Comparison of ENCODE assay signal across 10 cellular contexts in the genomic region with DNA sequence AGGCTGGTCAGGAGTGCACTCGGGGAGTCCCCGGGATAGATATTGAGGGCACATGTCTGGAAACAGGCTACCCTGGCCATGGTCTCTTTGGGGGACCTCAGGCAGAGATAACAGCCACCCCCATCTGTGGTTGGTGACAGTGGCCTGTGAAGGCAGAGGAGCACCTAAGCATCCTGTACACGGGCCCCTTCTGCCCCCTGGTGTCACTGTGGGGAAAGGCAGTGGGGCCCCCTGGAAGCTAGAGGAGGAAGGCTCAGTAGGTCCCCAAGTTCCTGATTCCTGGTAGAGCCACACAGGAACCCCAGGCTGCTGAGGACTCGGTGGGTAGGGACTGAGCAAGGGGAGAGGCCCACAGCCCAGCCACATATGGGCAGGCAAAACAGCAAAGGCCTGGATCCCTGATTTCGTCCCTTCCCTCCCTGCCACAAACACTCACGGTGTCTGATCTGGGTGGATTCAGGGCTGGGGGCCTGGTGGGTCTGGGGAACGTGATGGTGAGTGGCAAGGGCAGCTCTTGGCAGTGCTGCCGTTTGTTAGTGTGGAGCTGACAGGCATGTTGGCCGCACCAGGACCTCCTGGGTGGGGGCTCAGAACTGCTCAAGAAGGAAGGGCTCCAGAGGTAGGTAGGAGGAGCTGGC. TPM values are rescaled to one million over a fixed set of nuclear protein-coding genes. Genes with fewer than 3 reads are reported as not detected.
DNase-seq lines count a peak whose midpoint lies in the region; ATAC-seq and TF ChIP-seq lines count a peak whose summit lies in the region.
"Had no signal": no experiment of that assay in that cellular context is flagged by ENCODE, and none has a peak within 500 bp of the region (broad histone marks: within the 10 kb centered on the region; RNA-seq: fewer than 3 reads in every experiment).

No MANE protein-coding gene starts in this region.

- CTCF ChIA-PET in CD8-positive, alpha-beta memory T cell (lab: Charles Lee), result interaction anchor here (0.8 to 6.1 kb wide), 22 partner anchors 9 to 439 kb away, joined by 3 to 42 read pairs (median 4); partner anchors contain the start of genes CXCR6 and LZTFL1
- CTCF ChIA-PET in HEK293T (lab: Yijun Ruan, JAX), result interaction anchor here (0.6 to 1.3 kb wide), 2 partner anchors 16 to 167 kb away, joined by 3 to 6 read pairs; no protein-coding TSS in a partner anchor

- no peaks in the 10 kb centered on the region for H3K9me3 Mint-ChIP-seq in CD8-positive, alpha-beta memory T cell
- H3K9me3 Mint-ChIP-seq in activated naive CD8-positive, alpha-beta T cell treated with anti-CD3 and anti-CD28 coated beads, Interleukin-2, amount 10 ng/mL, durations not matched to agents 7 days and 5 days, result no peaks in the 10 kb centered on the region
- H3K9me3 Mint-ChIP-seq: IgD-negative memory B cell had no signal

- peak overlapping the region in 1 of 7 donors; percentile 63 for H3K4me3 Mint-ChIP-seq in CD8-positive, alpha-beta memory T cell
- H3K4me3 Mint-ChIP-seq in activated naive CD8-positive, alpha-beta T cell treated with anti-CD3 and anti-CD28 coated beads, Interleukin-2, amount 10 ng/mL, durations not matched to agents 7 days and 5 days, result no peak overlapping the region
- H3K4me3 Mint-ChIP-seq: IgD-negative memory B cell had no signal

- H3K36me3 ChIP-seq in CD8-positive, alpha-beta memory T cell (ENCODE audit: insufficient read depth, low read length), result peaks cover 67% of the 10 kb centered on the region

- H3K27ac Mint-ChIP-seq in CD8-positive, alpha-beta memory T cell, result peak overlapping the region in 6 of 8 donors; percentile 28 to 92 (median 53)
- no peak overlapping the region for H3K27ac Mint-ChIP-seq in activated naive CD8-positive, alpha-beta T cell treated with anti-CD3 and anti-CD28 coated beads, Interleukin-2, amount 10 ng/mL, durations not matched to agents 7 days and 5 days
- H3K27ac Mint-ChIP-seq: IgD-negative memory B cell had no signal

- no peaks in the 10 kb centered on the region for H3K27me3 ChIP-seq in CD8-positive, alpha-beta memory T cell (ENCODE audit: insufficient read depth, low read length, poor library complexity, severe bottlenecking)

- peak; percentile 90 for ATAC-seq in activated naive CD8-positive, alpha-beta T cell treated with anti-CD3 and anti-CD28 coated beads, Interleukin-2, amount 10 ng/mL, durations not matched to agents 7 days and 5 days (ENCODE audit: low read depth)
- ATAC-seq in GM18909 (IDR thresholded peaks at IDR 0.05; ENCODE audit: poor library complexity, unreplicated experiment), result no peak

- peaks cover 10 to 18% (median 15%) of the 10 kb centered on the region in 3 donors for H3K4me1 Mint-ChIP-seq in CD8-positive, alpha-beta memory T cell
- peaks cover 3% of the 10 kb centered on the region for H3K4me1 Mint-ChIP-seq in activated naive CD8-positive, alpha-beta T cell treated with anti-CD3 and anti-CD28 coated beads, Interleukin-2, amount 10 ng/mL, durations not matched to agents 7 days and 5 days

- no peaks in the 10 kb centered on the region for H3K27me3 Mint-ChIP-seq in CD8-positive, alpha-beta memory T cell
- H3K27me3 Mint-ChIP-seq in activated naive CD8-positive, alpha-beta T cell treated with anti-CD3 and anti-CD28 coated beads, Interleukin-2, amount 10 ng/mL, durations not matched to agents 7 days and 5 days, result no peaks in the 10 kb centered on the region
- H3K27me3 Mint-ChIP-seq: IgD-negative memory B cell had no signal

- POLR2A ChIA-PET in CD8-positive, alpha-beta memory T cell (lab: Charles Lee), result no interaction called here
- POLR2A ChIA-PET in HEK293T (lab: Yijun Ruan, JAX), result no interaction called here
- POLR2A ChIA-PET in activated naive CD8-positive, alpha-beta T cell treated with anti-CD3 and anti-CD28 coated beads, Interleukin-2, amount 10 ng/mL, durations not matched to agents 7 days and 5 days (lab: Charles Lee), result interaction anchor here (0.8 kb wide), 1 partner anchor 37 kb away, joined by 3 read pairs; no protein-coding TSS in a partner anchor

- no peak overlapping the region for H3K4me3 ChIP-seq in CD8-positive, alpha-beta memory T cell (ENCODE audit: low read length)

- H3K9me3 ChIP-seq in CD8-positive, alpha-beta memory T cell (ENCODE audit: low read length), result no peaks in the 10 kb centered on the region

- peaks cover 17 to 96% (median 49%) of the 10 kb centered on the region in 3 donors for H3K36me3 Mint-ChIP-seq in CD8-positive, alpha-beta memory T cell
- H3K36me3 Mint-ChIP-seq in activated naive CD8-positive, alpha-beta T cell treated with anti-CD3 and anti-CD28 coated beads, Interleukin-2, amount 10 ng/mL, durations not matched to agents 7 days and 5 days, result peaks cover 41% of the 10 kb centered on the region

- peaks cover 3% of the 10 kb centered on the region for H3K4me1 ChIP-seq in CD8-positive, alpha-beta memory T cell (ENCODE audit: insufficient read depth, low read length)

- no peak overlapping the region for H3K27ac ChIP-seq in CD8-positive, alpha-beta memory T cell (ENCODE audit: low read depth, low read length)

- peak; percentile 50 to 75 (median 51) for DNase-seq in CD8-positive, alpha-beta memory T cell
- DNase-seq in HEK293T (ENCODE audit: extremely low spot score) (peak; percentile 56), SKM-1 treated with dmso at 0.1 percent for 144 hours (lab: John Stamatoyannopoulos, UW; ENCODE audit: unreplicated experiment) (peak; percentile 30), iPS-NIHi11 (ENCODE audit: low spot score) (peak; percentile 79), NCI-H446 (lab: John Stamatoyannopoulos, UW) (no peak)
- DNase-seq in activated naive CD8-positive, alpha-beta T cell treated with anti-CD3 and anti-CD28 coated beads, Interleukin-2, amount 10 ng/mL, durations not matched to agents 7 days and 5 days, result peak; percentile 77
- peak; percentile 57 for DNase-seq in stimulated activated CD4-positive, alpha-beta T cell treated with anti-CD3 and anti-CD28 coated beads, Interleukin-1b, Interleukin-23, amount 100 ng/mL, for 48 hours

TF ChIP-seq in HEK293T, 16 proteins besides CTCF, POLR2A, EP300 and RAD21:
- TF ChIP-seq CTBP1 (IDR thresholded peaks at IDR 0.05; ENCODE audit: borderline replicate concordance) (no peak), PKNOX1 (IDR thresholded peaks at IDR 0.05) (no peak), FOXK2 (IDR thresholded peaks at IDR 0.05) (no peak), L3MBTL2 (conservative IDR thresholded peaks at IDR 0.05) (no peak), SUZ12 (IDR thresholded peaks at IDR 0.05) (no peak), SP1 (IDR thresholded peaks at IDR 0.05) (no peak), LEF1 (IDR thresholded peaks at IDR 0.05; ENCODE audit: borderline replicate concordance) (no peak), TARDBP (IDR thresholded peaks at IDR 0.05) (no peak), HDGF (IDR thresholded peaks at IDR 0.05; ENCODE audit: borderline replicate concordance) (no peak), NFRKB (IDR thresholded peaks at IDR 0.05) (no peak), FOXM1 (IDR thresholded peaks at IDR 0.05; ENCODE audit: borderline replicate concordance) (no peak), BHLHE40 (IDR thresholded peaks at IDR 0.05; ENCODE audit: borderline replicate concordance) (no peak), ARNT (IDR thresholded peaks at IDR 0.05) (no peak), FOXA1 (IDR thresholded peaks at IDR 0.05) (no peak), ZNF384 (IDR thresholded peaks at IDR 0.05) (no peak), ELF4 (IDR thresholded peaks at IDR 0.05) (no peak)
TF ChIP-seq in HEK293T: peak in this region for 0.

RNA-seq across cellular contexts. Expression of gene CXCR6, which starts 14.1 kb away (rescaled TPM):
- total RNA-seq in CD8-positive, alpha-beta memory T cell, result 1 to 10 TPM; 5.8 to 5.9 TPM
- 70.8 TPM for polyA plus RNA-seq in CD8-positive, alpha-beta memory T cell
- total RNA-seq in activated naive CD8-positive, alpha-beta T cell treated with anti-CD3 and anti-CD28 coated beads, Interleukin-2, amount 10 ng/mL, durations not matched to agents 7 days and 5 days, result 10 to 100 TPM; 12.4 to 13.5 TPM
- total RNA-seq: skeletal muscle tissue had no signal

RNA-seq across cellular contexts. Expression of gene CCR9, which starts 42.8 kb away (rescaled TPM):
- total RNA-seq in CD8-positive, alpha-beta memory T cell, result 1 to 10 TPM; 7.3 to 8.3 TPM
- 1.4 TPM for polyA plus RNA-seq in CD8-positive, alpha-beta memory T cell
- 10 to 100 TPM; 19.4 to 21.6 TPM for total RNA-seq in activated naive CD8-positive, alpha-beta T cell treated with anti-CD3 and anti-CD28 coated beads, Interleukin-2, amount 10 ng/mL, durations not matched to agents 7 days and 5 days

Comparison
In these comparisons a context has a peak if more than half of its experiments do, and no peak if none do; other contexts are left out.
1. DNase-seq: peak in CD8-positive, alpha-beta memory T cell (5 of 5), HEK293T (single experiment), SKM-1 treated with dmso at 0.1 percent for 144 hours (single experiment), activated naive CD8-positive, alpha-beta T cell treated with anti-CD3 and anti-CD28 coated beads, Interleukin-2, amount 10 ng/mL, durations not matched to agents 7 days and 5 days (single experiment), iPS-NIHi11 (single experiment) and stimulated activated CD4-positive, alpha-beta T cell treated with anti-CD3 and anti-CD28 coated beads, Interleukin-1b, Interleukin-23, amount 100 ng/mL, for 48 hours (single experiment); none in NCI-H446 (0 of 2).